In genomic region chr1:25796807-25797458, GRCh38 we compare ENCODE assay signal across 8 cellular contexts. TPM values are rescaled to one million over a fixed set of nuclear protein-coding genes. Genes with fewer than 3 reads are reported as not detected.
DNase-seq lines count a peak whose midpoint lies in the region; ATAC-seq and TF ChIP-seq lines count a peak whose summit lies in the region.

No MANE protein-coding gene starts in this region.

- H3K27ac ChIP-seq in SU-DHL-6 (ENCODE audit: low read depth, low read length) (no peak overlapping the region), vagina (peak overlapping the region; percentile 25)

- H3K9me3 ChIP-seq in SU-DHL-6 (ENCODE audit: insufficient read depth, low read length): no peaks in the 10 kb centered on the region
- H3K9me3 ChIP-seq in vagina: no peaks in the 10 kb centered on the region

- H2AFZ ChIP-seq in SU-DHL-6 (ENCODE audit: low read depth, low read length, severe bottlenecking): no peak overlapping the region

- H3K27me3 ChIP-seq in SU-DHL-6 (ENCODE audit: low read length) (no peaks in the 10 kb centered on the region), vagina (no peaks in the 10 kb centered on the region)

- intact Hi-C loops in Right ventricle myocardium superior (cut with DNase I) (loop anchor here (5.0 kb wide), 1 partner anchor 190 kb away; no protein-coding TSS in a partner anchor), vagina (cut with DNase I) (loop anchor here (5.0 to 10.0 kb wide), 2 partner anchors 102 to 190 kb away; no protein-coding TSS in a partner anchor)

- no peaks in the 10 kb centered on the region for H3K79me2 ChIP-seq in SU-DHL-6 (ENCODE audit: insufficient read depth, low read length)

- no peak overlapping the region for H3K9ac ChIP-seq in SU-DHL-6 (ENCODE audit: low read length)

- no peaks in the 10 kb centered on the region for H3K27me3 Mint-ChIP-seq in activated naive CD8-positive, alpha-beta T cell

- DNase-seq in EL: peak; percentile 78
- DNase-seq in NCI-H1417 (lab: John Stamatoyannopoulos, UW): peak; percentile 82 to 91 (median 83)
- peak; percentile 91 for DNase-seq in Right ventricle myocardium superior
- DNase-seq in putamen (ENCODE audit: low spot score): peak; percentile 75
- no peak for DNase-seq in vagina (ENCODE audit: extremely low spot score in 2 of 2)

- H3K4me3 Mint-ChIP-seq in activated naive CD8-positive, alpha-beta T cell: peak overlapping the region; percentile 69

- no peaks in the 10 kb centered on the region for H3K9me3 Mint-ChIP-seq in activated naive CD8-positive, alpha-beta T cell (ENCODE audit: low read depth)

- no peaks in the 10 kb centered on the region for H3F3A ChIP-seq in SU-DHL-6 (ENCODE audit: insufficient read depth)

- H3K4me3 ChIP-seq in SU-DHL-6 (ENCODE audit: insufficient read depth, low read length, poor library complexity, severe bottlenecking) (no peak overlapping the region), vagina (no peak overlapping the region)

- no peaks in the 10 kb centered on the region for H4K20me1 ChIP-seq in SU-DHL-6 (ENCODE audit: low read depth, low read length)

- no peak overlapping the region for H3K4me2 ChIP-seq in SU-DHL-6 (ENCODE audit: low read depth, low read length, poor library complexity, severe bottlenecking)

- TF ChIP-seq CTCF in SU-DHL-6 (IDR thresholded peaks at IDR 0.05; ENCODE audit: insufficient read depth, low read length, poor library complexity, severe bottlenecking): peak; percentile 76
- TF ChIP-seq CTCF in vagina (IDR thresholded peaks at IDR 0.05): peak; percentile 56 to 80 (median 62)

- H3K4me1 ChIP-seq in vagina: peaks cover 43% of the 10 kb centered on the region

- ATAC-seq in Right ventricle myocardium superior (ENCODE audit: poor library complexity) (peak; percentile 46), GM18870 (IDR thresholded peaks at IDR 0.05; ENCODE audit: unreplicated experiment) (no peak)

- peak overlapping the region; percentile 86 for H3K27ac Mint-ChIP-seq in activated naive CD8-positive, alpha-beta T cell

- TF ChIP-seq POLR2A in vagina (IDR thresholded peaks at IDR 0.05): no peak

- H3K9me2 ChIP-seq in SU-DHL-6 (replicated peaks; ENCODE audit: insufficient read depth, low read length): no peaks in the 10 kb centered on the region

- H3K4me1 Mint-ChIP-seq in activated naive CD8-positive, alpha-beta T cell (ENCODE audit: low read depth): peaks cover 60% of the 10 kb centered on the region

- no peaks in the 10 kb centered on the region for H3K36me3 Mint-ChIP-seq in activated naive CD8-positive, alpha-beta T cell

- H3K36me3 ChIP-seq in SU-DHL-6 (ENCODE audit: low read length) (no peaks in the 10 kb centered on the region), vagina (no peaks in the 10 kb centered on the region)

RNA-seq across cellular contexts. Expression of gene SELENON, which starts 3.1 kb away (rescaled TPM):
- total RNA-seq in Right ventricle myocardium superior (39.6 TPM), vagina (39.0 TPM)

RNA-seq across cellular contexts. Expression of gene MTFR1L, which starts 22.8 kb away (rescaled TPM):
- 222 TPM for total RNA-seq in Right ventricle myocardium superior
- total RNA-seq in vagina: 55.7 TPM

Comparison
In these comparisons a context has a peak if more than half of its experiments do, and no peak if none do; other contexts are left out.
1. DNase-seq: peak in EL (single experiment), NCI-H1417 (3 of 3), Right ventricle myocardium superior (single experiment) and putamen (single experiment); none in vagina (0 of 2).